Comparison of ENCODE assay signal across 21 cellular contexts in genomic region chr1:4561213-4561612, GRCh38.
"Had no signal": no experiment of that assay in that cellular context is flagged by ENCODE, and none has a peak within 500 bp of the region (broad histone marks: within the 10 kb centered on the region; RNA-seq: fewer than 3 reads in every experiment).

No MANE protein-coding gene starts in this region.

- H3K27ac Mint-ChIP-seq: naive thymus-derived CD4-positive, alpha-beta T cell; stimulated activated memory B cell treated with anti-CD40 and anti-IgM and Interleukin-4, amounts not matched to agents 10 μg/mL and 1 μg/mL and 100 μg/mL, for 72 hours; stimulated activated naive CD8-positive, alpha-beta T cell treated with anti-CD3 and anti-CD28 coated beads, Interleukin-15, Interleukin-2, amounts not matched to agents 100 ng/mL and 50 ng/mL, for 24 hours had no signal

- H3K9me3 ChIP-seq: heart left ventricle, psoas muscle, spleen, tibial artery, upper lobe of left lung, uterus had no signal

- H3K4me1 ChIP-seq: heart left ventricle, psoas muscle, spleen, tibial artery, upper lobe of left lung, uterus had no signal

- H3K4me3 Mint-ChIP-seq: naive thymus-derived CD4-positive, alpha-beta T cell; stimulated activated memory B cell treated with anti-CD40 and anti-IgM and Interleukin-4, amounts not matched to agents 10 μg/mL and 1 μg/mL and 100 μg/mL, for 72 hours; stimulated activated naive CD8-positive, alpha-beta T cell treated with anti-CD3 and anti-CD28 coated beads, Interleukin-15, Interleukin-2, amounts not matched to agents 100 ng/mL and 50 ng/mL, for 24 hours had no signal

- H3K27me3 ChIP-seq: upper lobe of left lung, uterus had no signal

- H3K36me3 Mint-ChIP-seq: naive thymus-derived CD4-positive, alpha-beta T cell; stimulated activated memory B cell treated with anti-CD40 and anti-IgM and Interleukin-4, amounts not matched to agents 10 μg/mL and 1 μg/mL and 100 μg/mL, for 72 hours had no signal

- H3K4me1 Mint-ChIP-seq: naive thymus-derived CD4-positive, alpha-beta T cell; stimulated activated memory B cell treated with anti-CD40 and anti-IgM and Interleukin-4, amounts not matched to agents 10 μg/mL and 1 μg/mL and 100 μg/mL, for 72 hours had no signal

- ATAC-seq: heart left ventricle; left ventricle myocardium superior; naive thymus-derived CD4-positive, alpha-beta T cell; psoas muscle; sciatic nerve; stimulated activated memory B cell treated with anti-CD40 and anti-IgM and Interleukin-4, amounts not matched to agents 10 μg/mL and 1 μg/mL and 100 μg/mL, for 72 hours had no signal

- DNase-seq: effector CD4-positive, alpha-beta T cell; foreskin melanocyte; heart left ventricle; hypothalamus; left ventricle myocardium superior; mesenchymal stem cell; naive thymus-derived CD4-positive, alpha-beta T cell; occipital lobe; psoas muscle; retina; spleen; stimulated activated CD4-positive, alpha-beta T cell treated with anti-CD3 and anti-CD28 coated beads, Interleukin-15, amount 100 ng/mL, for 24 hours; stimulated activated CD4-positive, alpha-beta T cell treated with anti-CD3 and anti-CD28 coated beads, Interleukin-1b, Interleukin-23, amount 100 ng/mL, for 48 hours; stimulated activated CD4-positive, alpha-beta T cell treated with anti-CD3 and anti-CD28 coated beads, Interleukin-4, amount 100 ng/mL, for 24 hours; tibial artery; upper lobe of left lung; uterus had no signal

- H3K27ac ChIP-seq: coronary artery, heart left ventricle, psoas muscle, spleen, tibial artery, upper lobe of left lung, uterus had no signal

- H3K9me3 Mint-ChIP-seq: stimulated activated memory B cell treated with anti-CD40 and anti-IgM and Interleukin-4, amounts not matched to agents 10 μg/mL and 1 μg/mL and 100 μg/mL, for 72 hours; stimulated activated naive CD8-positive, alpha-beta T cell treated with anti-CD3 and anti-CD28 coated beads, Interleukin-15, Interleukin-2, amounts not matched to agents 100 ng/mL and 50 ng/mL, for 24 hours had no signal
